ENCODE assay signal across 1 cellular context in the genomic region with DNA sequence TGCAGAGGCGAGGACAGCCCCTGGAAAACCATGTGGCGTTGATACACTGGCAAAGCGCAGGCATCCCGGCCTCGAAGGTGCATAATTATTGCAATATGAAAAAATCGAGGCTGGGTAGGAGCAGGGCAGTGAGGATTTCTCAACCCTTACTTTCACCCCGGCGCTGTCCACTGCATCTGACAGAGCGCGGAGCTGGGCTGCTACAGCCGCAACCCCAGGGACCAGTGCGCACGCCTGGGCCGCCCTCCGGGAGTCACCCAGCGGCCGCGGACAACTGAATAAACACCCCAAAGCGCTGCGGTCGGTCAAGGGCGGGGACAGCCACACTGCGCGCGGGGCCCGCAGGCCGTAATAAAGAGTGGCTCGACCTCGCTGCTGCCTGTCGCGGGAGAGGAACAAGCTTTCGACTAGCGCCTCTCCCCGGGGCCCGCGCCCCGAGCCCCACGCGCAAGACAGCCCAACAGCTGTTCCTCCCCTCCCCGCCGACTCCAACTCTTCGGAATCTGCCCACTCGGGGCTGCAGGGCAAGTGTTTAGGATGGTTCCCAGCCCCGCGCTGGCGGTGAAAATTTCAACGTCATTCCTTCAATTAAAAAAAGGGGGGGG.
A peak's percentile ranks its signal among the peaks of the same experiment; 100 is the strongest.
TF ChIP-seq lines count a peak whose summit lies in the region.

No MANE protein-coding gene starts in this region.

TF ChIP-seq in K562, 482 proteins besides CTCF, POLR2A, EP300 and RAD21:
- no peak for TF ChIP-seq TOE1 (IDR thresholded peaks at IDR 0.05; ENCODE audit: borderline replicate concordance)
- no peak for TF ChIP-seq TOE1 (CRISPR knock-in tag; IDR thresholded peaks at IDR 0.05; ENCODE audit: borderline replicate concordance, low read depth)
- TF ChIP-seq ZSCAN32 (CRISPR knock-in tag; IDR thresholded peaks at IDR 0.05) = no peak
- no peak for TF ChIP-seq ZFX (CRISPR knock-in tag; IDR thresholded peaks at IDR 0.05)
- TF ChIP-seq CBX3 (IDR thresholded peaks at IDR 0.05; ENCODE audit: borderline replicate concordance in 1 of 2, low read length in 2 of 2) = 0 out of 3 replicates have a peak, but pooled peaks of 1 of the 2 experiments have one; percentile 11
- TF ChIP-seq ILF3 (IDR thresholded peaks at IDR 0.05; ENCODE audit: borderline replicate concordance) = no peak
- TF ChIP-seq, protein P1, sequence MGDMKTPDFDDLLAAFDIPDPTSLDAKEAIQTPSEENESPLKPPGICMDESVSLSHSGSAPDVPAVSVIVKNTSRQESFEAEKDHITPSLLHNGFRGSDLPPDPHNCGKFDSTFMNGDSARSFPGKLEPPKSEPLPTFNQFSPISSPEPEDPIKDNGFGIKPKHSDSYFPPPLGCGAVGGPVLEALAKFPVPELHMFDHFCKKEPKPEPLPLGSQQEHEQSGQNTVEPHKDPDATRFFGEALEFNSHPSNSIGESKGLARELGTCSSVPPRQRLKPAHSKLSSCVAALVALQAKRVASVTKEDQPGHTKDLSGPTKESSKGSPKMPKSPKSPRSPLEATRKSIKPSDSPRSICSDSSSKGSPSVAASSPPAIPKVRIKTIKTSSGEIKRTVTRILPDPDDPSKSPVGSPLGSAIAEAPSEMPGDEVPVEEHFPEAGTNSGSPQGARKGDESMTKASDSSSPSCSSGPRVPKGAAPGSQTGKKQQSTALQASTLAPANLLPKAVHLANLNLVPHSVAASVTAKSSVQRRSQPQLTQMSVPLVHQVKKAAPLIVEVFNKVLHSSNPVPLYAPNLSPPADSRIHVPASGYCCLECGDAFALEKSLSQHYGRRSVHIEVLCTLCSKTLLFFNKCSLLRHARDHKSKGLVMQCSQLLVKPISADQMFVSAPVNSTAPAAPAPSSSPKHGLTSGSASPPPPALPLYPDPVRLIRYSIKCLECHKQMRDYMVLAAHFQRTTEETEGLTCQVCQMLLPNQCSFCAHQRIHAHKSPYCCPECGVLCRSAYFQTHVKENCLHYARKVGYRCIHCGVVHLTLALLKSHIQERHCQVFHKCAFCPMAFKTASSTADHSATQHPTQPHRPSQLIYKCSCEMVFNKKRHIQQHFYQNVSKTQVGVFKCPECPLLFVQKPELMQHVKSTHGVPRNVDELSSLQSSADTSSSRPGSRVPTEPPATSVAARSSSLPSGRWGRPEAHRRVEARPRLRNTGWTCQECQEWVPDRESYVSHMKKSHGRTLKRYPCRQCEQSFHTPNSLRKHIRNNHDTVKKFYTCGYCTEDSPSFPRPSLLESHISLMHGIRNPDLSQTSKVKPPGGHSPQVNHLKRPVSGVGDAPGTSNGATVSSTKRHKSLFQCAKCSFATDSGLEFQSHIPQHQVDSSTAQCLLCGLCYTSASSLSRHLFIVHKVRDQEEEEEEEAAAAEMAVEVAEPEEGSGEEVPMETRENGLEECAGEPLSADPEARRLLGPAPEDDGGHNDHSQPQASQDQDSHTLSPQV (IDR thresholded peaks at IDR 0.05) = no peak
- TF ChIP-seq, protein P2, sequence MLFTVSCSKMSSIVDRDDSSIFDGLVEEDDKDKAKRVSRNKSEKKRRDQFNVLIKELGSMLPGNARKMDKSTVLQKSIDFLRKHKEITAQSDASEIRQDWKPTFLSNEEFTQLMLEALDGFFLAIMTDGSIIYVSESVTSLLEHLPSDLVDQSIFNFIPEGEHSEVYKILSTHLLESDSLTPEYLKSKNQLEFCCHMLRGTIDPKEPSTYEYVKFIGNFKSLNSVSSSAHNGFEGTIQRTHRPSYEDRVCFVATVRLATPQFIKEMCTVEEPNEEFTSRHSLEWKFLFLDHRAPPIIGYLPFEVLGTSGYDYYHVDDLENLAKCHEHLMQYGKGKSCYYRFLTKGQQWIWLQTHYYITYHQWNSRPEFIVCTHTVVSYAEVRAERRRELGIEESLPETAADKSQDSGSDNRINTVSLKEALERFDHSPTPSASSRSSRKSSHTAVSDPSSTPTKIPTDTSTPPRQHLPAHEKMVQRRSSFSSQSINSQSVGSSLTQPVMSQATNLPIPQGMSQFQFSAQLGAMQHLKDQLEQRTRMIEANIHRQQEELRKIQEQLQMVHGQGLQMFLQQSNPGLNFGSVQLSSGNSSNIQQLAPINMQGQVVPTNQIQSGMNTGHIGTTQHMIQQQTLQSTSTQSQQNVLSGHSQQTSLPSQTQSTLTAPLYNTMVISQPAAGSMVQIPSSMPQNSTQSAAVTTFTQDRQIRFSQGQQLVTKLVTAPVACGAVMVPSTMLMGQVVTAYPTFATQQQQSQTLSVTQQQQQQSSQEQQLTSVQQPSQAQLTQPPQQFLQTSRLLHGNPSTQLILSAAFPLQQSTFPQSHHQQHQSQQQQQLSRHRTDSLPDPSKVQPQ (CRISPR knock-in tag; IDR thresholded peaks at IDR 0.05; ENCODE audit: borderline replicate concordance) = no peak
- TF ChIP-seq, protein P3, sequence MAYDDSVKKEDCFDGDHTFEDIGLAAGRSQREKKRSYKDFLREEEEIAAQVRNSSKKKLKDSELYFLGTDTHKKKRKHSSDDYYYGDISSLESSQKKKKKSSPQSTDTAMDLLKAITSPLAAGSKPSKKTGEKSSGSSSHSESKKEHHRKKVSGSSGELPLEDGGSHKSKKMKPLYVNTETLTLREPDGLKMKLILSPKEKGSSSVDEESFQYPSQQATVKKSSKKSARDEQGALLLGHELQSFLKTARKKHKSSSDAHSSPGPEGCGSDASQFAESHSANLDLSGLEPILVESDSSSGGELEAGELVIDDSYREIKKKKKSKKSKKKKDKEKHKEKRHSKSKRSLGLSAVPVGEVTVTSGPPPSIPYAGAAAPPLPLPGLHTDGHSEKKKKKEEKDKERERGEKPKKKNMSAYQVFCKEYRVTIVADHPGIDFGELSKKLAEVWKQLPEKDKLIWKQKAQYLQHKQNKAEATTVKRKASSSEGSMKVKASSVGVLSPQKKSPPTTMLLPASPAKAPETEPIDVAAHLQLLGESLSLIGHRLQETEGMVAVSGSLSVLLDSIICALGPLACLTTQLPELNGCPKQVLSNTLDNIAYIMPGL (CRISPR knock-in tag; IDR thresholded peaks at IDR 0.05) = no peak
- TF ChIP-seq WHSC1 (IDR thresholded peaks at IDR 0.05; ENCODE audit: low read length) = no peak
- TF ChIP-seq, protein P4, sequence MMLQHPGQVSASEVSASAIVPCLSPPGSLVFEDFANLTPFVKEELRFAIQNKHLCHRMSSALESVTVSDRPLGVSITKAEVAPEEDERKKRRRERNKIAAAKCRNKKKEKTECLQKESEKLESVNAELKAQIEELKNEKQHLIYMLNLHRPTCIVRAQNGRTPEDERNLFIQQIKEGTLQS (IDR thresholded peaks at IDR 0.05) = peak; percentile 14; the same call in 1 of the 2 replicates
- TF ChIP-seq, protein P4 (CRISPR knock-in tag; conservative IDR thresholded peaks at IDR 0.05) = no peak
- TF ChIP-seq ZNF174 (CRISPR knock-in tag; IDR thresholded peaks at IDR 0.05) = no peak
- TF ChIP-seq, protein P5, sequence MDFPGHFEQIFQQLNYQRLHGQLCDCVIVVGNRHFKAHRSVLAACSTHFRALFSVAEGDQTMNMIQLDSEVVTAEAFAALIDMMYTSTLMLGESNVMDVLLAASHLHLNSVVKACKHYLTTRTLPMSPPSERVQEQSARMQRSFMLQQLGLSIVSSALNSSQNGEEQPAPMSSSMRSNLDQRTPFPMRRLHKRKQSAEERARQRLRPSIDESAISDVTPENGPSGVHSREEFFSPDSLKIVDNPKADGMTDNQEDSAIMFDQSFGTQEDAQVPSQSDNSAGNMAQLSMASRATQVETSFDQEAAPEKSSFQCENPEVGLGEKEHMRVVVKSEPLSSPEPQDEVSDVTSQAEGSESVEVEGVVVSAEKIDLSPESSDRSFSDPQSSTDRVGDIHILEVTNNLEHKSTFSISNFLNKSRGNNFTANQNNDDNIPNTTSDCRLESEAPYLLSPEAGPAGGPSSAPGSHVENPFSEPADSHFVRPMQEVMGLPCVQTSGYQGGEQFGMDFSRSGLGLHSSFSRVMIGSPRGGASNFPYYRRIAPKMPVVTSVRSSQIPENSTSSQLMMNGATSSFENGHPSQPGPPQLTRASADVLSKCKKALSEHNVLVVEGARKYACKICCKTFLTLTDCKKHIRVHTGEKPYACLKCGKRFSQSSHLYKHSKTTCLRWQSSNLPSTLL (IDR thresholded peaks at IDR 0.05) = no peak
- TF ChIP-seq ZNF586 (CRISPR knock-in tag; conservative IDR thresholded peaks at IDR 0.05) = no peak
- peak; percentile 68 for TF ChIP-seq POLR2G (IDR thresholded peaks at IDR 0.05; ENCODE audit: low read depth, low read length)
- TF ChIP-seq, protein P6, sequence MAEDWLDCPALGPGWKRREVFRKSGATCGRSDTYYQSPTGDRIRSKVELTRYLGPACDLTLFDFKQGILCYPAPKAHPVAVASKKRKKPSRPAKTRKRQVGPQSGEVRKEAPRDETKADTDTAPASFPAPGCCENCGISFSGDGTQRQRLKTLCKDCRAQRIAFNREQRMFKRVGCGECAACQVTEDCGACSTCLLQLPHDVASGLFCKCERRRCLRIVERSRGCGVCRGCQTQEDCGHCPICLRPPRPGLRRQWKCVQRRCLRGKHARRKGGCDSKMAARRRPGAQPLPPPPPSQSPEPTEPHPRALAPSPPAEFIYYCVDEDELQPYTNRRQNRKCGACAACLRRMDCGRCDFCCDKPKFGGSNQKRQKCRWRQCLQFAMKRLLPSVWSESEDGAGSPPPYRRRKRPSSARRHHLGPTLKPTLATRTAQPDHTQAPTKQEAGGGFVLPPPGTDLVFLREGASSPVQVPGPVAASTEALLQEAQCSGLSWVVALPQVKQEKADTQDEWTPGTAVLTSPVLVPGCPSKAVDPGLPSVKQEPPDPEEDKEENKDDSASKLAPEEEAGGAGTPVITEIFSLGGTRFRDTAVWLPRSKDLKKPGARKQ (CRISPR knock-in tag; IDR thresholded peaks at IDR 0.05) = no peak
- peak; percentile 40 for TF ChIP-seq RBFOX2 (IDR thresholded peaks at IDR 0.05; ENCODE audit: low read depth, low read length)
- TF ChIP-seq NFATC3 (IDR thresholded peaks at IDR 0.05) = no peak
- TF ChIP-seq ZKSCAN1 (IDR thresholded peaks at IDR 0.05; ENCODE audit: low read depth, low read length) = peak; percentile 73; the same call in 1 of the 2 replicates
- TF ChIP-seq, protein P7, sequence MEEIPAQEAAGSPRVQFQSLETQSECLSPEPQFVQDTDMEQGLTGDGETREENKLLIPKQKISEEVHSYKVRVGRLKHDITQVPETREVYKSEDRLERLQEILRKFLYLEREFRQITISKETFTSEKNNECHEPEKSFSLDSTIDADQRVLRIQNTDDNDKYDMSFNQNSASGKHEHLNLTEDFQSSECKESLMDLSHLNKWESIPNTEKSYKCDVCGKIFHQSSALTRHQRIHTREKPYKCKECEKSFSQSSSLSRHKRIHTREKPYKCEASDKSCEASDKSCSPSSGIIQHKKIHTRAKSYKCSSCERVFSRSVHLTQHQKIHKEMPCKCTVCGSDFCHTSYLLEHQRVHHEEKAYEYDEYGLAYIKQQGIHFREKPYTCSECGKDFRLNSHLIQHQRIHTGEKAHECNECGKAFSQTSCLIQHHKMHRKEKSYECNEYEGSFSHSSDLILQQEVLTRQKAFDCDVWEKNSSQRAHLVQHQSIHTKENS (CRISPR knock-in tag; IDR thresholded peaks at IDR 0.05) = no peak
- no peak for TF ChIP-seq CCNT2 (IDR thresholded peaks at IDR 0.05; ENCODE audit: borderline replicate concordance, extremely low read depth, insufficient read length, low read depth, low read length)
- TF ChIP-seq, protein P8, sequence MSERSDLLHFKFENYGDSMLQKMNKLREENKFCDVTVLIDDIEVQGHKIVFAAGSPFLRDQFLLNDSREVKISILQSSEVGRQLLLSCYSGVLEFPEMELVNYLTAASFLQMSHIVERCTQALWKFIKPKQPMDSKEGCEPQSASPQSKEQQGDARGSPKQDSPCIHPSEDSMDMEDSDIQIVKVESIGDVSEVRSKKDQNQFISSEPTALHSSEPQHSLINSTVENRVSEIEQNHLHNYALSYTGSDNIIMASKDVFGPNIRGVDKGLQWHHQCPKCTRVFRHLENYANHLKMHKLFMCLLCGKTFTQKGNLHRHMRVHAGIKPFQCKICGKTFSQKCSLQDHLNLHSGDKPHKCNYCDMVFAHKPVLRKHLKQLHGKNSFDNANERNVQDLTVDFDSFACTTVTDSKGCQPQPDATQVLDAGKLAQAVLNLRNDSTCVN (CRISPR knock-in tag; IDR thresholded peaks at IDR 0.05) = no peak
- TF ChIP-seq, protein P9, sequence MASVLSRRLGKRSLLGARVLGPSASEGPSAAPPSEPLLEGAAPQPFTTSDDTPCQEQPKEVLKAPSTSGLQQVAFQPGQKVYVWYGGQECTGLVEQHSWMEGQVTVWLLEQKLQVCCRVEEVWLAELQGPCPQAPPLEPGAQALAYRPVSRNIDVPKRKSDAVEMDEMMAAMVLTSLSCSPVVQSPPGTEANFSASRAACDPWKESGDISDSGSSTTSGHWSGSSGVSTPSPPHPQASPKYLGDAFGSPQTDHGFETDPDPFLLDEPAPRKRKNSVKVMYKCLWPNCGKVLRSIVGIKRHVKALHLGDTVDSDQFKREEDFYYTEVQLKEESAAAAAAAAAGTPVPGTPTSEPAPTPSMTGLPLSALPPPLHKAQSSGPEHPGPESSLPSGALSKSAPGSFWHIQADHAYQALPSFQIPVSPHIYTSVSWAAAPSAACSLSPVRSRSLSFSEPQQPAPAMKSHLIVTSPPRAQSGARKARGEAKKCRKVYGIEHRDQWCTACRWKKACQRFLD (CRISPR knock-in tag; IDR thresholded peaks at IDR 0.05) = no peak
- TF ChIP-seq, protein P10, sequence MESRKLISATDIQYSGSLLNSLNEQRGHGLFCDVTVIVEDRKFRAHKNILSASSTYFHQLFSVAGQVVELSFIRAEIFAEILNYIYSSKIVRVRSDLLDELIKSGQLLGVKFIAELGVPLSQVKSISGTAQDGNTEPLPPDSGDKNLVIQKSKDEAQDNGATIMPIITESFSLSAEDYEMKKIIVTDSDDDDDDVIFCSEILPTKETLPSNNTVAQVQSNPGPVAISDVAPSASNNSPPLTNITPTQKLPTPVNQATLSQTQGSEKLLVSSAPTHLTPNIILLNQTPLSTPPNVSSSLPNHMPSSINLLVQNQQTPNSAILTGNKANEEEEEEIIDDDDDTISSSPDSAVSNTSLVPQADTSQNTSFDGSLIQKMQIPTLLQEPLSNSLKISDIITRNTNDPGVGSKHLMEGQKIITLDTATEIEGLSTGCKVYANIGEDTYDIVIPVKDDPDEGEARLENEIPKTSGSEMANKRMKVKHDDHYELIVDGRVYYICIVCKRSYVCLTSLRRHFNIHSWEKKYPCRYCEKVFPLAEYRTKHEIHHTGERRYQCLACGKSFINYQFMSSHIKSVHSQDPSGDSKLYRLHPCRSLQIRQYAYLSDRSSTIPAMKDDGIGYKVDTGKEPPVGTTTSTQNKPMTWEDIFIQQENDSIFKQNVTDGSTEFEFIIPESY (CRISPR knock-in tag; IDR thresholded peaks at IDR 0.05) = peak; percentile 97
- no peak for TF ChIP-seq NFRKB (IDR thresholded peaks at IDR 0.05; ENCODE audit: low read depth)
TF ChIP-seq in K562: peak in this region for 6.
